ENCODE assay signal across 8 cellular contexts in genomic region chr19:10654610-10655456, GRCh38. TPM values are rescaled to one million over a fixed set of nuclear protein-coding genes. Genes with fewer than 3 reads are reported as not detected.
A peak's percentile ranks its signal among the peaks of the same experiment; 100 is the strongest.
DNase-seq lines count a peak whose midpoint lies in the region; ATAC-seq and TF ChIP-seq lines count a peak whose summit lies in the region.

No MANE protein-coding gene starts in this region.

- H3K36me3 ChIP-seq in Panc1 (ENCODE audit: control insufficient read depth, insufficient read depth, low read length) (peaks cover 7% of the 10 kb centered on the region), trophoblast cell (ENCODE audit: control insufficient read depth in 1 of 2, insufficient read depth in 2 of 2, low read length in 2 of 2) (peaks cover 5 to 9% of the 10 kb centered on the region in 2 experiments), aorta (ENCODE audit: control insufficient read depth in 1 of 2, insufficient read depth in 2 of 2, low read length in 1 of 2) (no peaks in the 10 kb centered on the region)

- H3K4me1 ChIP-seq in Panc1 (ENCODE audit: control insufficient read depth, insufficient read depth, low read length) (peaks cover 11% of the 10 kb centered on the region), trophoblast cell (ENCODE audit: control insufficient read depth in 1 of 2, insufficient read depth in 2 of 2, low read length in 2 of 2) (peaks cover 6 to 8% of the 10 kb centered on the region in 2 experiments), aorta (ENCODE audit: control insufficient read depth in 1 of 2, insufficient read depth in 2 of 2, low read length in 2 of 2) (peaks cover 0 to 5% of the 10 kb centered on the region in 2 donors)

- DNase-seq in A172 (ENCODE audit: low spot score), result peak; percentile 44
- no peak for DNase-seq in Panc1 (ENCODE audit: low read depth, low spot score)
- DNase-seq in activated naive CD4-positive, alpha-beta T cell treated with anti-CD3 and anti-CD28 coated beads, Interleukin-2, amount 10 ng/mL, durations not matched to agents 7 days and 5 days, result peak; percentile 71
- peak; percentile 55 for DNase-seq in Right ventricle myocardium superior
- peak in 1 of 2 donors; percentile 58 for DNase-seq in trophoblast cell
- peak; percentile 72 to 89 for DNase-seq in aorta

- H3K27me3 Mint-ChIP-seq in activated naive CD4-positive, alpha-beta T cell treated with anti-CD3 and anti-CD28 coated beads, Interleukin-2, amount 10 ng/mL, durations not matched to agents 7 days and 5 days, result peaks cover 3% of the 10 kb centered on the region

- H4K12ac ChIP-seq in trophoblast cell (ENCODE audit: low read depth, low read length), result peak overlapping the region; percentile 76

- H3K4ac ChIP-seq in trophoblast cell (ENCODE audit: low read depth, low read length), result peak overlapping the region; percentile 98

- peak overlapping the region; percentile 93 for H3K4me3 Mint-ChIP-seq in activated naive CD4-positive, alpha-beta T cell treated with anti-CD3 and anti-CD28 coated beads, Interleukin-2, amount 10 ng/mL, durations not matched to agents 7 days and 5 days

- TF ChIP-seq CTCF in Panc1 (IDR thresholded peaks at IDR 0.05), result no peak

- in situ Hi-C loops in Panc1 (cut with HindIII; ENCODE audit: low pct_unique_long_range_greater_than_20kb, low sequenced_read_pairs), result no loop called here

- H3K79me1 ChIP-seq in trophoblast cell (ENCODE audit: low read length), result peaks cover 16% of the 10 kb centered on the region

- H3K14ac ChIP-seq in trophoblast cell (ENCODE audit: low read length), result peak overlapping the region; percentile 95

- H2BK120ac ChIP-seq in trophoblast cell (ENCODE audit: insufficient read depth, low read length, poor library complexity), result peak overlapping the region; percentile 95

- H3K27ac ChIP-seq in Panc1 (ENCODE audit: low read length) (peak overlapping the region; percentile 93), trophoblast cell (ENCODE audit: low read depth, low read length) (peak overlapping the region; percentile 90), aorta (ENCODE audit: low read depth in 1 of 2, low read length in 2 of 2) (peak overlapping the region in 1 of 2 donors; percentile 73)

- peak overlapping the region; percentile 95 for H3K27ac Mint-ChIP-seq in activated naive CD4-positive, alpha-beta T cell treated with anti-CD3 and anti-CD28 coated beads, Interleukin-2, amount 10 ng/mL, durations not matched to agents 7 days and 5 days

- H3K4me3 ChIP-seq in Panc1 (ENCODE audit: low read depth in 2 of 2, low read length in 2 of 2) (peak overlapping the region; percentile 95 to 96), trophoblast cell (ENCODE audit: low read depth, low read length) (peak overlapping the region; percentile 97), aorta (ENCODE audit: low read length in 2 of 2) (peak overlapping the region; percentile 84 to 92)

- H3K79me2 ChIP-seq in trophoblast cell (ENCODE audit: control insufficient read depth, insufficient read depth, low read length, poor library complexity), result peaks cover 48% of the 10 kb centered on the region

- H2BK5ac ChIP-seq in trophoblast cell (ENCODE audit: low read depth, low read length, poor library complexity), result peak overlapping the region; percentile 93

- no peak overlapping the region for H3K23ac ChIP-seq in trophoblast cell (ENCODE audit: low read length)

- peak overlapping the region; percentile 99 for H3K9ac ChIP-seq in trophoblast cell (ENCODE audit: low read length)

- H3K4me2 ChIP-seq in trophoblast cell (ENCODE audit: low read length), result peak overlapping the region; percentile 80

- BruUV-seq in Panc1 (replicated peaks; lab: Mats Ljungman, UMichigan), result no TSS peak

- H3K9me3 Mint-ChIP-seq in activated naive CD4-positive, alpha-beta T cell treated with anti-CD3 and anti-CD28 coated beads, Interleukin-2, amount 10 ng/mL, durations not matched to agents 7 days and 5 days, result no peaks in the 10 kb centered on the region

- H3K27me3 ChIP-seq in Panc1 (ENCODE audit: control insufficient read depth, insufficient read depth, low read length) (no peaks in the 10 kb centered on the region), trophoblast cell (ENCODE audit: insufficient read depth, low read length) (no peaks in the 10 kb centered on the region), aorta (ENCODE audit: control insufficient read depth in 1 of 2, insufficient read depth in 2 of 2, low read length in 1 of 2) (no peaks in the 10 kb centered on the region)

- H2BK12ac ChIP-seq in trophoblast cell (ENCODE audit: low read length), result no peak overlapping the region

- H4K8ac ChIP-seq in trophoblast cell (ENCODE audit: low read depth, low read length), result peak overlapping the region; percentile 97

- POLR2A ChIA-PET in Panc1 (lab: Charles Lee), result no interaction called here

- no CpG with 5 or more reads among the region's 73 CpGs for WGBS in trophoblast cell (ENCODE audit: extremely low coverage, insufficient coverage, insufficient read length)
- WGBS in aorta, 2 donors, result 1% methylated on average over 55 to 73 of the region's 73 CpGs

- CTCF ChIA-PET in Panc1 (lab: Charles Lee), result no interaction called here
- CTCF ChIA-PET in activated naive CD4-positive, alpha-beta T cell treated with anti-CD3 and anti-CD28 coated beads, Interleukin-2, amount 10 ng/mL, durations not matched to agents 7 days and 5 days (lab: Charles Lee), result interaction anchor here (1.0 kb wide), 2 partner anchors 47 to 209 kb away, joined by 3 read pairs; partner anchors contain the start of gene QTRT1

- peaks cover 45% of the 10 kb centered on the region for H3K4me1 Mint-ChIP-seq in activated naive CD4-positive, alpha-beta T cell treated with anti-CD3 and anti-CD28 coated beads, Interleukin-2, amount 10 ng/mL, durations not matched to agents 7 days and 5 days

- H2AK5ac ChIP-seq in trophoblast cell (ENCODE audit: low read length), result peak overlapping the region; percentile 92

- H3K36me3 Mint-ChIP-seq in activated naive CD4-positive, alpha-beta T cell treated with anti-CD3 and anti-CD28 coated beads, Interleukin-2, amount 10 ng/mL, durations not matched to agents 7 days and 5 days, result peaks cover 24% of the 10 kb centered on the region

- peak overlapping the region; percentile 95 for H3K18ac ChIP-seq in trophoblast cell (ENCODE audit: low read length)

- peak; percentile 15 for ATAC-seq in GM18511 (IDR thresholded peaks at IDR 0.05; ENCODE audit: unreplicated experiment)
- peak; percentile 4 for ATAC-seq in HG03469 (IDR thresholded peaks at IDR 0.05; ENCODE audit: unreplicated experiment)
- peak; percentile 67 for ATAC-seq in Panc1
- peak; percentile 40 for ATAC-seq in Right ventricle myocardium superior (ENCODE audit: poor library complexity)
- peak; percentile 23 for ATAC-seq in aorta (ENCODE audit: low FRiP score)

- H2AFZ ChIP-seq in trophoblast cell (ENCODE audit: insufficient read depth, low read length, poor library complexity), result peak overlapping the region; percentile 85

- intact Hi-C loops in Panc1 (cut with micrococcal nuclease; ENCODE audit: unreplicated experiment) (no loop called here), Right ventricle myocardium superior (cut with DNase I) (loop anchor here (5.0 kb wide), 1 partner anchor 212 kb away; no protein-coding TSS in a partner anchor), aorta (cut with DNase I) (no loop called here)

- H3K9me3 ChIP-seq in Panc1 (ENCODE audit: control insufficient read depth, insufficient read depth, low read depth, low read length) (no peaks in the 10 kb centered on the region), trophoblast cell (ENCODE audit: insufficient read depth, low read depth, low read length) (no peaks in the 10 kb centered on the region), aorta (ENCODE audit: control insufficient read depth, low read length) (no peaks in the 10 kb centered on the region)

- H4K91ac ChIP-seq in trophoblast cell (ENCODE audit: low read depth, low read length), result peak overlapping the region; percentile 98

RNA-seq across cellular contexts. Expression of gene ILF3, which starts 0.7 kb away (rescaled TPM):
- 171 and 172 TPM in 2 replicates for total RNA-seq in A172 (2014; rRNA removed; shearing (Covaris generic))
- total RNA-seq in Panc1 (2021; ENCODE audit: unreplicated experiment), result 365 TPM
- polyA plus RNA-seq in Panc1 (2012; ENCODE audit: insufficient read length), result 225 TPM
- 91.7 TPM for total RNA-seq in Right ventricle myocardium superior
- 200 and 209 TPM in 2 replicates for polyA plus RNA-seq in trophoblast cell (2013)
- 100 to 1,000 TPM; 168 to 190 TPM for total RNA-seq in aorta
- polyA plus RNA-seq in aorta, result 100 to 1,000 TPM in 1 of 2 donors, 10 to 100 TPM in 1; 40.2 to 111 TPM

RNA-seq across cellular contexts. Expression of gene SLC44A2, which starts 29.5 kb away (rescaled TPM):
- 54.9 and 327 TPM in 2 replicates for total RNA-seq in A172 (2014; rRNA removed; shearing (Covaris generic))
- 31.5 TPM for total RNA-seq in Panc1 (2021; ENCODE audit: unreplicated experiment)
- polyA plus RNA-seq in Panc1 (2012; ENCODE audit: insufficient read length), result 36.8 TPM
- total RNA-seq in Right ventricle myocardium superior, result 62.3 TPM
- 232 and 244 TPM in 2 replicates for polyA plus RNA-seq in trophoblast cell (2013)
- total RNA-seq in aorta, result 100 to 1,000 TPM; 158 to 176 TPM
- polyA plus RNA-seq in aorta, result 100 to 1,000 TPM in 1 of 2 donors, 10 to 100 TPM in 1; 30.9 to 146 TPM

RNA-seq across cellular contexts. Expression of gene QTRT1, which starts 46.4 kb away (rescaled TPM):
- 43.0 and 48.8 TPM in 2 replicates for total RNA-seq in A172 (2014; rRNA removed; shearing (Covaris generic))
- total RNA-seq in Panc1 (2021; ENCODE audit: unreplicated experiment) (69.9 TPM), Right ventricle myocardium superior (24.8 TPM), aorta (10 to 100 TPM; 25.0 to 31.5 TPM)
- 67.0 TPM for polyA plus RNA-seq in Panc1 (2012; ENCODE audit: insufficient read length)
- 8.4 and 8.7 TPM in 2 replicates for polyA plus RNA-seq in trophoblast cell (2013)
- 100 to 1,000 TPM in 1 of 2 donors, 10 to 100 TPM in 1; 54.2 to 243 TPM for polyA plus RNA-seq in aorta

Comparison
In these comparisons a context has a peak if more than half of its experiments do, and no peak if none do; other contexts are left out.
1. ATAC-seq: peak in every context shown above with its lines; median percentile 67 in Panc1; 40 in Right ventricle myocardium superior; 23 in aorta; 15 in GM18511; 4 in HG03469.